Comparison of ENCODE assay signal across 9 cellular contexts in the genomic region with DNA sequence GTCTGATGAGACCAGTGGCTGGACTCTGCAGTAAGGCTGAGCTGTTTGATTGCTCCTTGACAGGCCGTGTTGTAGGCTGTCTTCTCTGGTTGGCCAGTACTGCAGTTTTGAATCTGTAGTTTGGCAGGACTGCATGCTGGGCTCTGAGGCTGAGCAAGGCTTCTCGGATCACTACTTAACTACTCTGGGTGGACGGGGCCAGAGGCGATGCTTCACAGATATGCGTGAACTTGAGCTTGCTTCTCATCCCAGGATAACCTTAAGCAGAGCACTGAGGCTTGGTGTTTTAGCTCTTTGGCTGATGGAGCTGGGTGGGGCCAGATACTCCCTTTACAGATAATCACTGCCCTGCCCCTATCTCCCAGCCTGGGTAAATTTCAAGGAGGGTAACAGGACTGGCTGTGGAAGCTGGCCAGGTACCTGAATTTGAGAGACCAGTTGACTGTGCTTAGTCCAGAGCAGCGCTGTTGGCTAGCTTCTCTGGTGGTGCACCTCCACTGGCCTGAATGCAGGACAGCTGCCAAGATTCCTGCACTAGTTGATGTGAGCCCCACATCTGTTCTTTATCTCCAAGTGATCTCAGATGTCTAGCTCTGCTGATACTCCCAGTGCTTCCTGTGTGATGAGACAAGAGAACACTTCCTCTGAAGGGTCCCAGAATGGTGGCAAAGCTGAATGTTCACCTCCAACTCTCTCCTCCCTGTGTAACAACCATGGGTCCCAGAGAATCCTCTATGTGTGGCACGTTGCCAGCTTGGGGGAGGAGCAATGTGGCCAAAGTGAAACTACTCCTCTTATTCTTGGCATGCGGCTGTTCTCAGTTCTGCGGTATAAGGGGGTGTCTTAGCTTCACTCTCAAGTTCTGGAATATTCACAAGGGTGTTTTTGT. TPM values are rescaled to one million over a fixed set of nuclear protein-coding genes. Genes with fewer than 3 reads are reported as not detected.
DNase-seq lines count a peak whose midpoint lies in the region; ATAC-seq, FAIRE-seq and TF ChIP-seq lines count a peak whose summit lies in the region.
"Had no signal": no experiment of that assay in that cellular context is flagged by ENCODE, and none has a peak within 500 bp of the region (broad histone marks: within the 10 kb centered on the region; RNA-seq: fewer than 3 reads in every experiment).

No MANE protein-coding gene starts in this region.

- WGBS in mesendoderm (ENCODE audit: extremely low coverage, insufficient coverage, low lambda C conversion rate) = no CpG with 5 or more reads among the region's 9 CpGs

- H3K4me3 ChIP-seq in coronary artery (peak overlapping the region; percentile 58), mesendoderm (ENCODE audit: low read length) (no peak overlapping the region)
- H3K4me3 ChIP-seq: PC-9 had no signal

- ATAC-seq in stimulated activated effector memory CD8-positive, alpha-beta T cell treated with anti-CD3 and anti-CD28 coated beads, Interleukin-12 subunit alpha, Interleukin-12 subunit beta, amount 100 ng/mL, for 72 hours = peak; percentile 69
- no peak for ATAC-seq in HG03469 (IDR thresholded peaks at IDR 0.05; ENCODE audit: unreplicated experiment)

- no peak overlapping the region for H3K4me2 ChIP-seq in mesendoderm (ENCODE audit: low read length)
- H3K4me2 ChIP-seq: PC-9 had no signal

- no peak overlapping the region for H3K4ac ChIP-seq in mesendoderm (ENCODE audit: low read depth, low read length)

- no peak overlapping the region for H3K23ac ChIP-seq in mesendoderm (ENCODE audit: low read length)

- H3K27me3 ChIP-seq in mesendoderm (ENCODE audit: insufficient read depth, low read length, poor library complexity) = no peaks in the 10 kb centered on the region

- no peak overlapping the region for H3K56ac ChIP-seq in mesendoderm (ENCODE audit: low read length)

- no peak overlapping the region for H2BK120ac ChIP-seq in mesendoderm (ENCODE audit: low read depth, low read length)

- no peak overlapping the region for H2BK15ac ChIP-seq in mesendoderm (replicated peaks; ENCODE audit: low read depth)

- H3K79me1 ChIP-seq in mesendoderm (ENCODE audit: low read length) = no peaks in the 10 kb centered on the region

- peak overlapping the region; percentile 69 to 88 for H3K27ac ChIP-seq in coronary artery
- no peak overlapping the region for H3K27ac ChIP-seq in mesendoderm (ENCODE audit: low read depth, low read length)
- H3K27ac ChIP-seq: PC-9 had no signal

- no peaks in the 10 kb centered on the region for H3K4me1 ChIP-seq in mesendoderm (ENCODE audit: control insufficient read depth, low read depth, low read length)

- H3K9me3 Mint-ChIP-seq in stimulated activated effector memory CD8-positive, alpha-beta T cell treated with anti-CD3 and anti-CD28 coated beads, Interleukin-12 subunit alpha, Interleukin-12 subunit beta, amount 100 ng/mL, for 72 hours = no peaks in the 10 kb centered on the region

- H3K36me3 ChIP-seq in mesendoderm (ENCODE audit: control insufficient read depth, insufficient read depth, low read length) = no peaks in the 10 kb centered on the region

- no peak overlapping the region for H3K27ac Mint-ChIP-seq in stimulated activated effector memory CD8-positive, alpha-beta T cell treated with anti-CD3 and anti-CD28 coated beads, Interleukin-12 subunit alpha, Interleukin-12 subunit beta, amount 100 ng/mL, for 72 hours

- no peak for FAIRE-seq in HTR-8/SVneo (lab: Jason Lieb, UNC)

- H2BK5ac ChIP-seq in mesendoderm (ENCODE audit: low read length) = no peak overlapping the region

- no peaks in the 10 kb centered on the region for H3K36me3 Mint-ChIP-seq in stimulated activated effector memory CD8-positive, alpha-beta T cell treated with anti-CD3 and anti-CD28 coated beads, Interleukin-12 subunit alpha, Interleukin-12 subunit beta, amount 100 ng/mL, for 72 hours

- H2AK5ac ChIP-seq in mesendoderm (ENCODE audit: low read length) = no peak overlapping the region

- H3K4me1 Mint-ChIP-seq in stimulated activated effector memory CD8-positive, alpha-beta T cell treated with anti-CD3 and anti-CD28 coated beads, Interleukin-12 subunit alpha, Interleukin-12 subunit beta, amount 100 ng/mL, for 72 hours = peaks cover 47% of the 10 kb centered on the region

- no peak for TF ChIP-seq CTCF in coronary artery (IDR thresholded peaks at IDR 0.05)

- H3K9ac ChIP-seq in mesendoderm (ENCODE audit: low read length) = no peak overlapping the region

- peak overlapping the region; percentile 23 for H3K4me3 Mint-ChIP-seq in stimulated activated effector memory CD8-positive, alpha-beta T cell treated with anti-CD3 and anti-CD28 coated beads, Interleukin-12 subunit alpha, Interleukin-12 subunit beta, amount 100 ng/mL, for 72 hours

- H3K79me2 ChIP-seq in mesendoderm (ENCODE audit: control insufficient read depth, insufficient read depth, low read length) = no peaks in the 10 kb centered on the region

- peak; percentile 72 for DNase-seq in EL
- peak; percentile 19 for DNase-seq in HTR-8/SVneo (ENCODE audit: insufficient read length, low spot score)
- DNase-seq in activated CD4-positive, CD25-positive, alpha-beta regulatory T cell treated with anti-CD3 and anti-CD28 coated beads, Interleukin-2, amount 50 U/mL, for 72 hours = peak; percentile 53
- peak; percentile 80 for DNase-seq in coronary artery (ENCODE audit: low spot score)
- peak; percentile 49 for DNase-seq in mesendoderm
- DNase-seq in stimulated activated effector memory CD8-positive, alpha-beta T cell treated with anti-CD3 and anti-CD28 coated beads, Interleukin-12 subunit alpha, Interleukin-12 subunit beta, amount 100 ng/mL, for 72 hours (ENCODE audit: low spot score in 2 of 2) = peak; percentile 21 to 60
- DNase-seq in NCI-H526 (lab: John Stamatoyannopoulos, UW) = no peak

- H3K18ac ChIP-seq in mesendoderm (ENCODE audit: low read length) = no peak overlapping the region

- no peak overlapping the region for H4K8ac ChIP-seq in mesendoderm (ENCODE audit: low read depth, low read length)

- no peak overlapping the region for H4K5ac ChIP-seq in mesendoderm (ENCODE audit: low read length)

RNA-seq across cellular contexts. Expression of a gene that starts 37.9 kb away (rescaled TPM):
- polyA plus RNA-seq in mesendoderm (2013, experiment 1 of 2) = 82.8 TPM
- polyA plus RNA-seq in mesendoderm (2013, experiment 2 of 2) = 80.8 TPM

Comparison
In these comparisons a context has a peak if more than half of its experiments do, and no peak if none do; other contexts are left out.
1. DNase-seq: peak in EL (single experiment), HTR-8/SVneo (single experiment), activated CD4-positive, CD25-positive, alpha-beta regulatory T cell treated with anti-CD3 and anti-CD28 coated beads, Interleukin-2, amount 50 U/mL, for 72 hours (single experiment), coronary artery (single experiment), mesendoderm (single experiment) and stimulated activated effector memory CD8-positive, alpha-beta T cell treated with anti-CD3 and anti-CD28 coated beads, Interleukin-12 subunit alpha, Interleukin-12 subunit beta, amount 100 ng/mL, for 72 hours (2 of 2); none in NCI-H526 (0 of 2).